ENCODE assay signal across 8 cellular contexts in genomic region chr10:16799621-16800020, GRCh38. TPM values are rescaled to one million over a fixed set of nuclear protein-coding genes. Genes with fewer than 3 reads are reported as not detected.
A peak's percentile ranks its signal among the peaks of the same experiment; 100 is the strongest.
DNase-seq lines count a peak whose midpoint lies in the region; ATAC-seq and TF ChIP-seq lines count a peak whose summit lies in the region.

No MANE protein-coding gene starts in this region.

- H3K9me3 ChIP-seq in neutrophil (no peaks in the 10 kb centered on the region), vagina (no peaks in the 10 kb centered on the region)

- H3K36me3 ChIP-seq in neutrophil (no peaks in the 10 kb centered on the region), vagina (no peaks in the 10 kb centered on the region)

- no peak for TF ChIP-seq POLR2A in vagina (IDR thresholded peaks at IDR 0.05)

- intact Hi-C loops in vagina (cut with DNase I), result no loop called here

- H3K27me3 ChIP-seq in neutrophil, result no peaks in the 10 kb centered on the region
- H3K27me3 ChIP-seq in vagina, result no peaks in the 10 kb centered on the region

- H3K27ac ChIP-seq in neutrophil (peak overlapping the region; percentile 13), vagina (no peak overlapping the region)

- peaks cover 11% of the 10 kb centered on the region for H3K4me1 Mint-ChIP-seq in T-helper 2 cell treated with Interferon-gamma antibody and Interleukin-4, amounts not matched to agents 5 μg/mL and 100 μg/mL, for 36 hours (ENCODE audit: low read depth)

- H3K4me3 Mint-ChIP-seq in T-helper 2 cell treated with Interferon-gamma antibody and Interleukin-4, amounts not matched to agents 5 μg/mL and 100 μg/mL, for 36 hours, result no peak overlapping the region

- peaks cover 9 to 12% of the 10 kb centered on the region in 2 experiments for H3K4me1 ChIP-seq in neutrophil (ENCODE audit: control insufficient read depth in 1 of 2, insufficient read depth in 1 of 2, low read depth in 1 of 2, low read length in 1 of 2)
- H3K4me1 ChIP-seq in vagina, result no peaks in the 10 kb centered on the region

- H3K36me3 Mint-ChIP-seq in T-helper 2 cell treated with Interferon-gamma antibody and Interleukin-4, amounts not matched to agents 5 μg/mL and 100 μg/mL, for 36 hours (ENCODE audit: low read depth), result peaks cover 22% of the 10 kb centered on the region

- TF ChIP-seq CTCF in neutrophil (IDR thresholded peaks at IDR 0.05) (no peak), vagina (IDR thresholded peaks at IDR 0.05) (no peak)

- no peak overlapping the region for H3K27ac Mint-ChIP-seq in T-helper 2 cell treated with Interferon-gamma antibody and Interleukin-4, amounts not matched to agents 5 μg/mL and 100 μg/mL, for 36 hours

- DNase-seq in T-helper 2 cell treated with Interferon-gamma antibody and Interleukin-4, amounts not matched to agents 5 μg/mL and 100 μg/mL, for 36 hours (ENCODE audit: low spot score), result peak; percentile 30
- DNase-seq in T-helper 2 cell (no peak), NCI-H2029 treated with DMSO at 0.1 percent for 48 hours (lab: John Stamatoyannopoulos, UW) (no peak), vagina (ENCODE audit: extremely low spot score in 2 of 2) (no peak)
- DNase-seq in central memory CD4-positive, alpha-beta T cell, result no peak

- ATAC-seq in GM21528 (IDR thresholded peaks at IDR 0.05; ENCODE audit: low FRiP score, unreplicated experiment) (peak; percentile 71), HG03280 (IDR thresholded peaks at IDR 0.05; ENCODE audit: unreplicated experiment) (peak; percentile 63)

- no peaks in the 10 kb centered on the region for H3K9me3 Mint-ChIP-seq in T-helper 2 cell treated with Interferon-gamma antibody and Interleukin-4, amounts not matched to agents 5 μg/mL and 100 μg/mL, for 36 hours

- H3K4me3 ChIP-seq in neutrophil (ENCODE audit: low read depth in 1 of 2, low read length in 1 of 2) (no peak overlapping the region), vagina (no peak overlapping the region)

- no peaks in the 10 kb centered on the region for H3K27me3 Mint-ChIP-seq in T-helper 2 cell treated with Interferon-gamma antibody and Interleukin-4, amounts not matched to agents 5 μg/mL and 100 μg/mL, for 36 hours (ENCODE audit: low read depth)

RNA-seq across cellular contexts. Expression of gene RSU1, which starts 17.6 kb away (rescaled TPM):
- 50.3 TPM for total RNA-seq in vagina
